In the genomic region with DNA sequence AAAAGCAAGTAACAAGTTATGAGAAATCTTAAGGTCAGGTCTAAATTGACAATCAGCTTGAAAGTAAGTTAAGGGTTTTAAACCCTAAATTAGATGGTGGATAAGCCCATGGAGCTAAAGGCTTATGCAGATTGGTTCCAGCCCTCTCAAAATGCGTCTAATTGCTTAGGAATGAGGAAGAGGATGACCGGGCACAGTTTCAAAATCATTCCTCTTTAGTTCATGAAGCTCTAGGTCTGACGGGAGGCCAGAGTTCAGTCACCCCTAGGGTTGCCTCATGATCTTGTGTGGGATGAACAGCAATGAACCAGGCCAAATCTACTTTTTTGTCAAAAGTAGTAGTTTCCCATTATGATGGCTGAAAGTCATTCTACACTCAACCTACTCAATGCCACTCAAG, we compare ENCODE assay signal across 10 cellular contexts.
DNase-seq lines count a peak whose midpoint lies in the region; ATAC-seq, FAIRE-seq and TF ChIP-seq lines count a peak whose summit lies in the region.
"Had no signal": no experiment of that assay in that cellular context is flagged by ENCODE, and none has a peak within 500 bp of the region (broad histone marks: within the 10 kb centered on the region; RNA-seq: fewer than 3 reads in every experiment).

No MANE protein-coding gene starts in this region.

- H2AK5ac ChIP-seq in H1 (ENCODE audit: low read depth, low read length) = no peak overlapping the region

- H3K27me3 ChIP-seq in H1 (replicated peaks in 1 of 4; ENCODE audit: control insufficient read depth in 3 of 4, extremely low read depth in 1 of 4, insufficient read depth in 3 of 4, low read length in 3 of 4) = no peaks in the 10 kb centered on the region

- H4K5ac ChIP-seq in H1 (ENCODE audit: insufficient read length, low read depth, low read length) = peak overlapping the region; percentile 40

- no peak overlapping the region for H3K14ac ChIP-seq in H1 (ENCODE audit: insufficient read length)

- no peak for TF ChIP-seq CTCF in H1 (IDR thresholded peaks at IDR 0.05; ENCODE audit: control extremely low read depth in 1 of 3, insufficient read depth in 1 of 3, low read depth in 1 of 3, low read length in 3 of 3)

- no peak overlapping the region for H3K56ac ChIP-seq in H1 (replicated peaks; ENCODE audit: insufficient read length, low read depth, low read length)

- H3K23me2 ChIP-seq in H1 (ENCODE audit: low read depth, low read length) = no peaks in the 10 kb centered on the region; the same call in 1 of the 2 replicates

- WGBS in H1 (ENCODE audit: extremely low coverage in 1 of 2, insufficient coverage in 1 of 2, insufficient read length in 1 of 2, insufficient replicate concordance in 2 of 2, low coverage in 1 of 2, low lambda C conversion rate in 2 of 2, missing lambda C conversion rate in 1 of 2), 2 experiments = 79% methylated on average over 3 of the region's 3 CpGs; no CpG with 5 or more reads in 1 of the 2 experiments

- H2AFZ ChIP-seq in H1 (ENCODE audit: low read length) = no peak overlapping the region

- no peak overlapping the region for H3K4ac ChIP-seq in H1 (replicated peaks; ENCODE audit: insufficient read length, low read depth, low read length)

- no peak overlapping the region for H3K23ac ChIP-seq in H1 (ENCODE audit: insufficient read length)

- H3K36me3 ChIP-seq in H1 (ENCODE audit: control insufficient read depth in 2 of 4, insufficient read depth in 4 of 4, low read length in 3 of 4) = peaks cover 0 to 5% (median 2%) of the 10 kb centered on the region in 4 experiments; a peak in 5 of 8 replicates

- no peak overlapping the region for H2BK5ac ChIP-seq in H1 (ENCODE audit: low read depth, low read length)

- H3K79me1 ChIP-seq in H1 (ENCODE audit: low read depth, low read length) = no peaks in the 10 kb centered on the region

- CTCF ChIA-PET in H1 (lab: Charles Lee; ENCODE audit: partially characterized antibody) = interaction anchor here (0.6 to 2.3 kb wide), 4 partner anchors 10 to 230 kb away, joined by 3 to 6 read pairs (median 5); no protein-coding TSS in a partner anchor

- no peaks in the 10 kb centered on the region for H4K20me1 ChIP-seq in H1 (replicated peaks in 1 of 2; ENCODE audit: control insufficient read depth in 1 of 2, insufficient read depth in 2 of 2, low read length in 2 of 2)

- no peaks in the 10 kb centered on the region for H3K79me2 ChIP-seq in H1 (ENCODE audit: control insufficient read depth in 1 of 2, insufficient read depth in 2 of 2, low read length in 2 of 2)

- no peak overlapping the region for H2BK120ac ChIP-seq in H1 (replicated peaks; ENCODE audit: low read depth, low read length)

- H3K9me3 ChIP-seq in H1 (ENCODE audit: insufficient read depth in 2 of 2, low read depth in 1 of 2, low read length in 1 of 2) = no peaks in the 10 kb centered on the region

- no peak overlapping the region for H2BK15ac ChIP-seq in H1 (ENCODE audit: low read length)

- H4K91ac ChIP-seq in H1 (replicated peaks; ENCODE audit: insufficient read length, low read length) = no peak overlapping the region

- no peak overlapping the region for H3K4me2 ChIP-seq in H1 (ENCODE audit: insufficient read depth in 1 of 2, low read depth in 2 of 2, low read length in 2 of 2)

- TF ChIP-seq EP300 in H1 (IDR thresholded peaks at IDR 0.05; ENCODE audit: borderline replicate concordance in 1 of 2, low read depth in 2 of 2, low read length in 2 of 2) = no peak

- no peak for TF ChIP-seq RAD21 in H1 (IDR thresholded peaks at IDR 0.05 in 1 of 2, conservative IDR thresholded peaks at IDR 0.05 in 1 of 2; ENCODE audit: low read depth in 2 of 2, low read length in 2 of 2)

- H2BK20ac ChIP-seq in H1 (ENCODE audit: low read length) = no peak overlapping the region

- H3K4me3 ChIP-seq in H1 (ENCODE audit: extremely low read depth in 1 of 4, insufficient read depth in 2 of 4, low read depth in 3 of 4, low read length in 4 of 4) = no peak overlapping the region

- FAIRE-seq in H1 (lab: Jason Lieb, UNC) (no peak), urothelium cell line (lab: Jason Lieb, UNC) (no peak)
- FAIRE-seq: GM18507 had no signal

- H4K8ac ChIP-seq in H1 (ENCODE audit: extremely low read depth, insufficient read depth, low read length) = no peak overlapping the region

- ATAC-seq in HG03135 (IDR thresholded peaks at IDR 0.05; ENCODE audit: unreplicated experiment) = no peak
- ATAC-seq: activated CD4-positive, CD25-positive, alpha-beta regulatory T cell treated with anti-CD3 and anti-CD28 coated beads, Interleukin-2, amount 50 U/mL, for 24 hours had no signal

- POLR2A ChIA-PET in H1 (lab: Charles Lee; ENCODE audit: partially characterized antibody) = interaction anchor here (0.9 to 1.6 kb wide), 2 partner anchors 21 to 65 kb away, joined by 3 read pairs; no protein-coding TSS in a partner anchor

- H2BK12ac ChIP-seq in H1 (ENCODE audit: low read depth, low read length) = no peak overlapping the region

- DNase-seq in NCI-H82 (lab: John Stamatoyannopoulos, UW) (peak; percentile 1), NCI-H82 treated with DMSO at 0.1 percent for 48 hours (lab: John Stamatoyannopoulos, UW; ENCODE audit: unreplicated experiment) (no peak), H1 (ENCODE audit: low read depth in 1 of 2, low spot score in 2 of 2) (no peak), medulla oblongata (ENCODE audit: extremely low spot score) (peak; percentile 55), urothelium cell line (ENCODE audit: low spot score) (peak; percentile 20)
- no peak for DNase-seq in activated CD8-positive, alpha-beta memory T cell treated with anti-CD3 and anti-CD28 coated beads for 24 hours
- DNase-seq in activated CD4-positive, CD25-positive, alpha-beta regulatory T cell (lab: John Stamatoyannopoulos, UW) = no peak

- no peak overlapping the region for H3K9ac ChIP-seq in H1 (replicated peaks in 1 of 4; ENCODE audit: extremely low read depth in 1 of 4, low read depth in 3 of 4, low read length in 3 of 4)

- no peak overlapping the region for H3K27ac ChIP-seq in H1 (ENCODE audit: low read depth, low read length)

- peaks cover 0 to 18% (median 2%) of the 10 kb centered on the region in 4 experiments; a peak in 2 of 7 replicates for H3K4me1 ChIP-seq in H1 (replicated peaks in 1 of 4; ENCODE audit: control insufficient read depth in 3 of 4, insufficient read depth in 4 of 4, low read length in 3 of 4)

- TF ChIP-seq POLR2A in H1 (IDR thresholded peaks at IDR 0.05; ENCODE audit: control extremely low read depth in 1 of 2, low read depth in 2 of 2, low read length in 2 of 2) = no peak

- H3K18ac ChIP-seq in H1 (ENCODE audit: extremely low read depth, low read length) = no peak overlapping the region

TF ChIP-seq in H1, 55 proteins besides CTCF, POLR2A, EP300 and RAD21:
- no peak for TF ChIP-seq CREB1 (IDR thresholded peaks at IDR 0.05)
- no peak for TF ChIP-seq GABPA (IDR thresholded peaks at IDR 0.05; ENCODE audit: borderline replicate concordance, insufficient read depth, low read length)
- no peak for TF ChIP-seq KDM1A (IDR thresholded peaks at IDR 0.05; ENCODE audit: borderline replicate concordance, low read length)
- TF ChIP-seq PHF8 (conservative IDR thresholded peaks at IDR 0.05; ENCODE audit: low read depth, low read length) = no peak
- TF ChIP-seq CEBPB (IDR thresholded peaks at IDR 0.05; ENCODE audit: low read depth, low read length) = 0 out of 2 replicates have a peak, but pooled peaks have one; percentile 12
- TF ChIP-seq, protein P1, sequence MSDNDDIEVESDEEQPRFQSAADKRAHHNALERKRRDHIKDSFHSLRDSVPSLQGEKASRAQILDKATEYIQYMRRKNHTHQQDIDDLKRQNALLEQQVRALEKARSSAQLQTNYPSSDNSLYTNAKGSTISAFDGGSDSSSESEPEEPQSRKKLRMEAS (IDR thresholded peaks at IDR 0.05) = no peak
- TF ChIP-seq FOSL1 (IDR thresholded peaks at IDR 0.05; ENCODE audit: insufficient read depth, low read depth, low read length) = no peak

Comparison
In these comparisons a context has a peak if more than half of its experiments do, and no peak if none do; other contexts are left out.
1. DNase-seq: peak in NCI-H82 (single experiment), medulla oblongata (single experiment) and urothelium cell line (single experiment); none in NCI-H82 treated with DMSO at 0.1 percent for 48 hours (single experiment), H1 (0 of 2), activated CD8-positive, alpha-beta memory T cell treated with anti-CD3 and anti-CD28 coated beads for 24 hours (single experiment) and activated CD4-positive, CD25-positive, alpha-beta regulatory T cell (0 of 4).